In the genomic region with DNA sequence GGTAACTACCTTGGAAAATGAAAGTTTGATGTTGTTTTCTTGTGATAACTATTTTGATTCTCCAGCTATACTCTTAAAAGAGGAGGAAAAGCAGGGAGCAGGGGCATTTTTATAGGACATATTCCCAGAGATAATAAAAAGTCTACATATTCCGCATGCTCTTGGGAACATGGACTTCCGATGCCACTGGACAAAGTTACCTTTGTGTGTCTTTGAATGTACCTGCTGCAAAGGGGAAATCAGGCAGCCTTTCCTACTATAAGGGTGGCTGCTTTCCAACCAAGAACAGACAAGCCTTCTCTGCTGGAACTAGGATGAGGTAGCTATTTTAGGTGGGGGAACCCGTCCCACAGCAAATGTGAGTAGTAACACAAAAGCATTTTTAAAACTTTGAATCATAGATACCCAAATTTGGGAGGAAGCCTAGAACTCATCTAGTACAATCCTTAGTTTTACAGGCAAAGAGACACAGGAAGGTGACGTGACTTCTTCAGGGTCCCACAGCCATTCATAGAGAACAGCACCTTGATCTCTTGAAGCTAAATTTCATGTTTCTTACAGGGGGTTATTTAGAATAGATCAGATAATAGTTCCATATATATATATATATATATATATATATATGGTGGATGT, we compare ENCODE assay signal across 1 cellular context.
TF ChIP-seq lines count a peak whose summit lies in the region.

No MANE protein-coding gene starts in this region.

TF ChIP-seq in K562, 482 proteins besides CTCF, POLR2A, EP300 and RAD21:
- TF ChIP-seq FOSL1 (tag; conservative IDR thresholded peaks at IDR 0.05) = 0 out of 2 replicates have a peak, but pooled peaks have one; percentile 11
- TF ChIP-seq, protein P1, sequence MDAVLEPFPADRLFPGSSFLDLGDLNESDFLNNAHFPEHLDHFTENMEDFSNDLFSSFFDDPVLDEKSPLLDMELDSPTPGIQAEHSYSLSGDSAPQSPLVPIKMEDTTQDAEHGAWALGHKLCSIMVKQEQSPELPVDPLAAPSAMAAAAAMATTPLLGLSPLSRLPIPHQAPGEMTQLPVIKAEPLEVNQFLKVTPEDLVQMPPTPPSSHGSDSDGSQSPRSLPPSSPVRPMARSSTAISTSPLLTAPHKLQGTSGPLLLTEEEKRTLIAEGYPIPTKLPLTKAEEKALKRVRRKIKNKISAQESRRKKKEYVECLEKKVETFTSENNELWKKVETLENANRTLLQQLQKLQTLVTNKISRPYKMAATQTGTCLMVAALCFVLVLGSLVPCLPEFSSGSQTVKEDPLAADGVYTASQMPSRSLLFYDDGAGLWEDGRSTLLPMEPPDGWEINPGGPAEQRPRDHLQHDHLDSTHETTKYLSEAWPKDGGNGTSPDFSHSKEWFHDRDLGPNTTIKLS (IDR thresholded peaks at IDR 0.05; ENCODE audit: borderline replicate concordance, low read depth) = no peak
- TF ChIP-seq, protein P2, sequence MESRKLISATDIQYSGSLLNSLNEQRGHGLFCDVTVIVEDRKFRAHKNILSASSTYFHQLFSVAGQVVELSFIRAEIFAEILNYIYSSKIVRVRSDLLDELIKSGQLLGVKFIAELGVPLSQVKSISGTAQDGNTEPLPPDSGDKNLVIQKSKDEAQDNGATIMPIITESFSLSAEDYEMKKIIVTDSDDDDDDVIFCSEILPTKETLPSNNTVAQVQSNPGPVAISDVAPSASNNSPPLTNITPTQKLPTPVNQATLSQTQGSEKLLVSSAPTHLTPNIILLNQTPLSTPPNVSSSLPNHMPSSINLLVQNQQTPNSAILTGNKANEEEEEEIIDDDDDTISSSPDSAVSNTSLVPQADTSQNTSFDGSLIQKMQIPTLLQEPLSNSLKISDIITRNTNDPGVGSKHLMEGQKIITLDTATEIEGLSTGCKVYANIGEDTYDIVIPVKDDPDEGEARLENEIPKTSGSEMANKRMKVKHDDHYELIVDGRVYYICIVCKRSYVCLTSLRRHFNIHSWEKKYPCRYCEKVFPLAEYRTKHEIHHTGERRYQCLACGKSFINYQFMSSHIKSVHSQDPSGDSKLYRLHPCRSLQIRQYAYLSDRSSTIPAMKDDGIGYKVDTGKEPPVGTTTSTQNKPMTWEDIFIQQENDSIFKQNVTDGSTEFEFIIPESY (CRISPR knock-in tag; IDR thresholded peaks at IDR 0.05) = no peak
- TF ChIP-seq ZNF134 (CRISPR knock-in tag; conservative IDR thresholded peaks at IDR 0.05) = no peak
TF ChIP-seq in K562: peak in this region for 1.
